1 cellular context compared by ENCODE assay signal in genomic region chr4:169015237-169015636, GRCh38.
TF ChIP-seq lines count a peak whose summit lies in the region.

No MANE protein-coding gene starts in this region.

TF ChIP-seq in GM23338, 12 proteins besides CTCF, POLR2A, EP300 and RAD21 (continued from another document):
- TF ChIP-seq, protein P1, sequence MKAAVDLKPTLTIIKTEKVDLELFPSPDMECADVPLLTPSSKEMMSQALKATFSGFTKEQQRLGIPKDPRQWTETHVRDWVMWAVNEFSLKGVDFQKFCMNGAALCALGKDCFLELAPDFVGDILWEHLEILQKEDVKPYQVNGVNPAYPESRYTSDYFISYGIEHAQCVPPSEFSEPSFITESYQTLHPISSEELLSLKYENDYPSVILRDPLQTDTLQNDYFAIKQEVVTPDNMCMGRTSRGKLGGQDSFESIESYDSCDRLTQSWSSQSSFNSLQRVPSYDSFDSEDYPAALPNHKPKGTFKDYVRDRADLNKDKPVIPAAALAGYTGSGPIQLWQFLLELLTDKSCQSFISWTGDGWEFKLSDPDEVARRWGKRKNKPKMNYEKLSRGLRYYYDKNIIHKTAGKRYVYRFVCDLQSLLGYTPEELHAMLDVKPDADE (IDR thresholded peaks at IDR 0.05), result no peak
- TF ChIP-seq NANOG (IDR thresholded peaks at IDR 0.05; ENCODE audit: borderline replicate concordance), result no peak
- no peak for TF ChIP-seq CREB1 (CRISPR knock-in tag; IDR thresholded peaks at IDR 0.05; ENCODE audit: low read depth)
- no peak for TF ChIP-seq ZNF331 (CRISPR knock-in tag; IDR thresholded peaks at IDR 0.05; ENCODE audit: low read depth)
